In genomic region chr1:241302024-241302423, GRCh38 we compare ENCODE assay signal across 8 cellular contexts. TPM values are rescaled to one million over a fixed set of nuclear protein-coding genes. Genes with fewer than 3 reads are reported as not detected.
"Had no signal": no experiment of that assay in that cellular context is flagged by ENCODE, and none has a peak within 500 bp of the region (broad histone marks: within the 10 kb centered on the region; RNA-seq: fewer than 3 reads in every experiment).

No MANE protein-coding gene starts in this region.

RNA-seq across cellular contexts. Expression of gene RGS7, which starts 55.0 kb away (rescaled TPM):
- total RNA-seq: activated CD8-positive, alpha-beta T cell treated with anti-CD3 and anti-CD28 coated beads for 36 hours; activated T-cell treated with anti-CD3 and anti-CD28 coated beads, Interleukin-2, amount 50 U/mL, for 4 hours; activated T-helper 17 cell treated with anti-CD3 and anti-CD28 coated beads, Interleukin-2, amount 50 U/mL, for 72 hours; bronchial epithelial cell; cardiac septum; esophagus mucosa; T-cell; T-helper 2 cell treated with Interferon-gamma antibody and Interleukin-4, amounts not matched to agents 100 ng/mL and 5 ng/mL, for 36 hours had no signal
